ENCODE assay signal across 1 cellular context in genomic region chr19:49908480-49909420, GRCh38.
A peak's percentile ranks its signal among the peaks of the same experiment; 100 is the strongest.
TF ChIP-seq lines count a peak whose summit lies in the region.

No MANE protein-coding gene starts in this region.

TF ChIP-seq in HepG2, 621 proteins besides CTCF, POLR2A, EP300 and RAD21:
- no peak for TF ChIP-seq SNRNP70 (IDR thresholded peaks at IDR 0.05; ENCODE audit: low read depth, low read length)
- TF ChIP-seq AGO2 (optimal IDR thresholded peaks at IDR 0.05; ENCODE audit: low read depth, low read length) = peak; percentile 82
- TF ChIP-seq ZXDC (CRISPR knock-in tag; IDR thresholded peaks at IDR 0.05) = no peak
- peak; percentile 44 for TF ChIP-seq RBM22 (optimal IDR thresholded peaks at IDR 0.05; ENCODE audit: low read length)
- TF ChIP-seq CCDC6 (CRISPR knock-in tag; IDR thresholded peaks at IDR 0.05) = no peak
- TF ChIP-seq KLF16 (CRISPR knock-in tag; IDR thresholded peaks at IDR 0.05) = no peak
- TF ChIP-seq ZBTB2 (CRISPR knock-in tag; IDR thresholded peaks at IDR 0.05; ENCODE audit: low read depth) = no peak
- TF ChIP-seq SMAD1 (CRISPR knock-in tag; IDR thresholded peaks at IDR 0.05; ENCODE audit: borderline replicate concordance, low read depth) = no peak
- TF ChIP-seq ZNF781 (CRISPR knock-in tag; IDR thresholded peaks at IDR 0.05; ENCODE audit: borderline replicate concordance, not compliant biosample characterization) = no peak
- no peak for TF ChIP-seq ZNF441 (CRISPR knock-in tag; IDR thresholded peaks at IDR 0.05; ENCODE audit: borderline replicate concordance)
- peak; percentile 70 for TF ChIP-seq ZC3H13 (CRISPR knock-in tag; IDR thresholded peaks at IDR 0.05)
